ENCODE assay signal across 27 cellular contexts in the genomic region with DNA sequence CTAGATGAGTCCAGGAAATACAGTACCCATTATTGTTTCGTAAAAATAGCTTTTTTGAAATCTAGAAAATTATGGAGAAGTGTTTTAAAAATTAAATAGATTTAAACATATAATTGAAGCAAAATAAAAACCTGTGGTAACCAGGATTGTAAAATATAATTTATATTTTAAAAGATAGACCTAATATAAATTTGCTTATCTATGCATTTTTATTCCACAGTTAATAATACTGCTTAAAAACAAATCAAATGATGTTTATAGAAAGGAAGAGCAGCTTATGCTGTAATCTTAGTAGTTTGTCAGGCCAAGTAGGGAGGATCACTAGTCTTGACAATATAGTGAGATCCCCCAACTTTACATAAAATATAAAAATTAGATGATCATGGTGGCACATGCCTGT.
"Had no signal": no experiment of that assay in that cellular context is flagged by ENCODE, and none has a peak within 500 bp of the region (broad histone marks: within the 10 kb centered on the region; RNA-seq: fewer than 3 reads in every experiment).

No MANE protein-coding gene starts in this region.

- H3K4me1 ChIP-seq: stomach, suprapubic skin, testis, thyroid gland, tibial artery, tibial nerve, transverse colon, upper lobe of left lung, upper lobe of right lung, uterus, vagina had no signal

- H3K27me3 ChIP-seq: stomach, suprapubic skin, testis, thyroid gland, tibial artery, tibial nerve, transverse colon, upper lobe of left lung, upper lobe of right lung, uterus, vagina had no signal

- H3K4me3 ChIP-seq: stomach, suprapubic skin, testis, thoracic aorta, thyroid gland, tibial artery, tibial nerve, transverse colon, upper lobe of left lung, upper lobe of right lung, uterus, vagina had no signal

- H3K36me3 ChIP-seq: stomach, suprapubic skin, thoracic aorta, thyroid gland, tibial artery, tibial nerve, transverse colon, upper lobe of left lung, upper lobe of right lung, uterus, vagina had no signal

- ATAC-seq: stimulated activated effector memory CD8-positive, alpha-beta T cell treated with anti-CD3 and anti-CD28 coated beads, Interleukin-12 subunit alpha, Interleukin-12 subunit beta, amount 100 ng/mL, for 72 hours; stimulated activated memory B cell treated with anti-CD40 and anti-IgM and Interleukin-4, amounts not matched to agents 10 μg/mL and 1 μg/mL and 100 μg/mL, for 72 hours; stimulated activated naive B cell treated with anti-CD40 and anti-IgM and Interleukin-4, amounts not matched to agents 10 μg/mL and 1 μg/mL and 100 μg/mL, for 72 hours; stimulated activated naive CD8-positive, alpha-beta T cell treated with anti-CD3 and anti-CD28 coated beads, Interleukin-15, amount 100 ng/mL, for 72 hours; stimulated activated naive CD8-positive, alpha-beta T cell treated with anti-CD3 and anti-CD28 coated beads, Interleukin-15, Interleukin-2, amounts not matched to agents 100 U/mL and 50 U/mL, for 24 hours; upper lobe of right lung had no signal

- FAIRE-seq: urothelium cell line had no signal

- H3K27ac ChIP-seq: stomach, suprapubic skin, testis, thoracic aorta, thyroid gland, tibial artery, tibial nerve, transverse colon, upper lobe of left lung, upper lobe of right lung, uterus, vagina had no signal

- H3K9me3 ChIP-seq: stomach, testis, thoracic aorta, thyroid gland, tibial artery, tibial nerve, transverse colon, upper lobe of left lung, upper lobe of right lung, uterus, vagina had no signal

- DNase-seq: stimulated activated CD4-positive, alpha-beta T cell treated with anti-CD3 and anti-CD28 coated beads, Interleukin-2, amount 100 ng/mL, for 48 hours; stimulated activated CD4-positive, alpha-beta T cell treated with anti-CD3 and anti-CD28 coated beads, Interleukin-4, amount 100 ng/mL, for 1 hour; stimulated activated CD4-positive, alpha-beta T cell treated with anti-CD3 and anti-CD28 coated beads, Interleukin-4, amount 100 ng/mL, for 24 hours; stimulated activated CD4-positive, alpha-beta T cell treated with anti-CD3 and anti-CD28 coated beads, Interleukin-4, amount 100 ng/mL, for 4 hours; stimulated activated CD8-positive, alpha-beta memory T cell treated with anti-CD3 and anti-CD28 coated beads, Interleukin-4, amount 100 ng/mL, for 48 hours; stimulated activated naive B cell treated with anti-CD40 and anti-IgM and Interleukin-4, amounts not matched to agents 10 μg/mL and 1 μg/mL and 100 μg/mL, for 72 hours; stimulated activated naive CD4-positive, alpha-beta T cell; stimulated activated naive CD4-positive, alpha-beta T cell treated with Interleukin-2 at 50 U/mL for 16 hours; stimulated activated naive CD8-positive, alpha-beta T cell treated with anti-CD3 and anti-CD28 coated beads, Interleukin-15, amount 100 ng/mL, for 72 hours; stimulated activated naive CD8-positive, alpha-beta T cell treated with anti-CD3 and anti-CD28 coated beads, Interleukin-15, Interleukin-2, amounts not matched to agents 100 U/mL and 50 U/mL, for 24 hours; stomach; substantia nigra; testis; thyroid gland; tibial artery; transverse colon; trophoblast cell; upper lobe of left lung; upper lobe of right lung; uterus had no signal
